Comparison of ENCODE assay signal across 13 cellular contexts in genomic region chr5:50697739-50698138, GRCh38. TPM values are rescaled to one million over a fixed set of nuclear protein-coding genes. Genes with fewer than 3 reads are reported as not detected.
DNase-seq lines count a peak whose midpoint lies in the region; ATAC-seq and TF ChIP-seq lines count a peak whose summit lies in the region.
"Had no signal": no experiment of that assay in that cellular context is flagged by ENCODE, and none has a peak within 500 bp of the region (broad histone marks: within the 10 kb centered on the region; RNA-seq: fewer than 3 reads in every experiment).

No MANE protein-coding gene starts in this region.

- ATAC-seq in stimulated activated naive CD8-positive, alpha-beta T cell treated with anti-CD3 and anti-CD28 coated beads, Interleukin-15, Interleukin-2, amounts not matched to agents 100 U/mL and 50 U/mL, for 24 hours = no peak
- ATAC-seq in GM21576 (IDR thresholded peaks at IDR 0.05; ENCODE audit: unreplicated experiment) = peak; percentile 61
- peak; percentile 86 for ATAC-seq in HG03432 (IDR thresholded peaks at IDR 0.05; ENCODE audit: unreplicated experiment)
- peak; percentile 94 for ATAC-seq in stimulated activated naive B cell treated with anti-CD40 and anti-IgM and Interleukin-4, amounts not matched to agents 10 μg/mL and 1 μg/mL and 100 μg/mL, for 72 hours (replicated peaks)
- no peak for ATAC-seq in HG02588 (IDR thresholded peaks at IDR 0.05; ENCODE audit: unreplicated experiment)
- no peak for ATAC-seq in GM21737 (IDR thresholded peaks at IDR 0.05; ENCODE audit: unreplicated experiment)
- ATAC-seq: upper lobe of right lung had no signal

- no peaks in the 10 kb centered on the region for H3K27me3 ChIP-seq in esophagus muscularis mucosa
- H3K27me3 ChIP-seq: upper lobe of right lung had no signal

- H3K4me3 ChIP-seq in esophagus muscularis mucosa = no peak overlapping the region
- H3K4me3 ChIP-seq: upper lobe of right lung had no signal

- H3K27me3 Mint-ChIP-seq in stimulated activated naive CD8-positive, alpha-beta T cell treated with anti-CD3 and anti-CD28 coated beads, Interleukin-15, Interleukin-2, amounts not matched to agents 100 ng/mL and 50 ng/mL, for 24 hours = no peaks in the 10 kb centered on the region
- no peaks in the 10 kb centered on the region for H3K27me3 Mint-ChIP-seq in stimulated activated naive B cell treated with anti-CD40 and anti-IgM and Interleukin-4, amounts not matched to agents 10 μg/mL and 1 μg/mL and 100 μg/mL, for 72 hours
- H3K27me3 Mint-ChIP-seq: naive B cell had no signal

- intact Hi-C loops in esophagus muscularis mucosa (cut with DNase I) = no loop called here

- H3K27ac ChIP-seq in esophagus muscularis mucosa (replicated peaks in 1 of 4) = no peak overlapping the region
- H3K27ac ChIP-seq: upper lobe of right lung had no signal

- DNase-seq in stimulated activated naive CD8-positive, alpha-beta T cell treated with anti-CD3 and anti-CD28 coated beads, Interleukin-15, Interleukin-2, amounts not matched to agents 100 U/mL and 50 U/mL, for 24 hours = no peak
- DNase-seq in stimulated activated naive B cell treated with anti-CD40 and anti-IgM and Interleukin-4, amounts not matched to agents 10 μg/mL and 1 μg/mL and 100 μg/mL, for 72 hours = no peak
- DNase-seq in esophagus muscularis mucosa (ENCODE audit: extremely low spot score) = no peak
- DNase-seq: activated CD8-positive, alpha-beta memory T cell treated with anti-CD3 and anti-CD28 coated beads, Interleukin-2, amount 50 U/mL, for 4 hours; amniotic stem cell; naive B cell; RPMI8226; upper lobe of right lung had no signal

- no peaks in the 10 kb centered on the region for H3K9me3 ChIP-seq in esophagus muscularis mucosa
- H3K9me3 ChIP-seq: upper lobe of right lung had no signal

- H3K36me3 ChIP-seq in esophagus muscularis mucosa = no peaks in the 10 kb centered on the region
- H3K36me3 ChIP-seq: upper lobe of right lung had no signal

- H3K4me1 ChIP-seq in esophagus muscularis mucosa = peaks cover 0 to under 1% (median 0%) of the 10 kb centered on the region in 4 donors

- TF ChIP-seq POLR2A in esophagus muscularis mucosa (IDR thresholded peaks at IDR 0.05; ENCODE audit: low read depth) = no peak

- H3K9me3 Mint-ChIP-seq in stimulated activated naive CD8-positive, alpha-beta T cell treated with anti-CD3 and anti-CD28 coated beads, Interleukin-15, Interleukin-2, amounts not matched to agents 100 ng/mL and 50 ng/mL, for 24 hours = no peaks in the 10 kb centered on the region
- peaks cover 0 to under 1% of the 10 kb centered on the region in 2 donors for H3K9me3 Mint-ChIP-seq in stimulated activated naive B cell treated with anti-CD40 and anti-IgM and Interleukin-4, amounts not matched to agents 10 μg/mL and 1 μg/mL and 100 μg/mL, for 72 hours

- peak overlapping the region; percentile 81 for H3K27ac Mint-ChIP-seq in stimulated activated naive CD8-positive, alpha-beta T cell treated with anti-CD3 and anti-CD28 coated beads, Interleukin-15, Interleukin-2, amounts not matched to agents 100 ng/mL and 50 ng/mL, for 24 hours
- H3K27ac Mint-ChIP-seq in stimulated activated naive B cell treated with anti-CD40 and anti-IgM and Interleukin-4, amounts not matched to agents 10 μg/mL and 1 μg/mL and 100 μg/mL, for 72 hours = no peak overlapping the region

- peaks cover 21% of the 10 kb centered on the region for H3K36me3 Mint-ChIP-seq in stimulated activated naive CD8-positive, alpha-beta T cell treated with anti-CD3 and anti-CD28 coated beads, Interleukin-15, Interleukin-2, amounts not matched to agents 100 ng/mL and 50 ng/mL, for 24 hours (ENCODE audit: low read depth)
- H3K36me3 Mint-ChIP-seq in stimulated activated naive B cell treated with anti-CD40 and anti-IgM and Interleukin-4, amounts not matched to agents 10 μg/mL and 1 μg/mL and 100 μg/mL, for 72 hours = peaks cover 2 to 9% of the 10 kb centered on the region in 2 donors

- peaks cover 76% of the 10 kb centered on the region for H3K4me1 Mint-ChIP-seq in stimulated activated naive CD8-positive, alpha-beta T cell treated with anti-CD3 and anti-CD28 coated beads, Interleukin-15, Interleukin-2, amounts not matched to agents 100 ng/mL and 50 ng/mL, for 24 hours (ENCODE audit: low read depth)
- peaks cover 18 to 44% of the 10 kb centered on the region in 2 donors for H3K4me1 Mint-ChIP-seq in stimulated activated naive B cell treated with anti-CD40 and anti-IgM and Interleukin-4, amounts not matched to agents 10 μg/mL and 1 μg/mL and 100 μg/mL, for 72 hours

- H3K4me3 Mint-ChIP-seq in stimulated activated naive CD8-positive, alpha-beta T cell treated with anti-CD3 and anti-CD28 coated beads, Interleukin-15, Interleukin-2, amounts not matched to agents 100 ng/mL and 50 ng/mL, for 24 hours = no peak overlapping the region
- no peak overlapping the region for H3K4me3 Mint-ChIP-seq in stimulated activated naive B cell treated with anti-CD40 and anti-IgM and Interleukin-4, amounts not matched to agents 10 μg/mL and 1 μg/mL and 100 μg/mL, for 72 hours

- no peak for TF ChIP-seq CTCF in esophagus muscularis mucosa (IDR thresholded peaks at IDR 0.05)

- TF ChIP-seq EP300 in esophagus muscularis mucosa (IDR thresholded peaks at IDR 0.05) = no peak

- 91% methylated on average over 1 of the region's 1 CpG for WGBS in esophagus muscularis mucosa

RNA-seq across cellular contexts. Expression of gene PARP8, which starts 31.3 kb away (rescaled TPM):
- 10 to 100 TPM in 2 of 4 donors, 1 to 10 TPM in 2; 5.4 to 17.1 (median 9.7) TPM for total RNA-seq in esophagus muscularis mucosa

Comparison
In these comparisons a context has a peak if more than half of its experiments do, and no peak if none do; other contexts are left out.
1. ATAC-seq: peak in GM21576 (single experiment), HG03432 (single experiment) and stimulated activated naive B cell treated with anti-CD40 and anti-IgM and Interleukin-4, amounts not matched to agents 10 μg/mL and 1 μg/mL and 100 μg/mL, for 72 hours (2 of 2); none in stimulated activated naive CD8-positive, alpha-beta T cell treated with anti-CD3 and anti-CD28 coated beads, Interleukin-15, Interleukin-2, amounts not matched to agents 100 U/mL and 50 U/mL, for 24 hours (single experiment), HG02588 (single experiment) and GM21737 (single experiment).